22 cellular contexts compared by ENCODE assay signal in genomic region chr5:111743521-111743920, GRCh38. TPM values are rescaled to one million over a fixed set of nuclear protein-coding genes. Genes with fewer than 3 reads are reported as not detected.
DNase-seq lines count a peak whose midpoint lies in the region; FAIRE-seq and TF ChIP-seq lines count a peak whose summit lies in the region.
"Had no signal": no experiment of that assay in that cellular context is flagged by ENCODE, and none has a peak within 500 bp of the region (broad histone marks: within the 10 kb centered on the region; RNA-seq: fewer than 3 reads in every experiment).

No MANE protein-coding gene starts in this region.

- H3K27ac Mint-ChIP-seq in HFFc6 (peak overlapping the region; percentile 62), astrocyte (ENCODE audit: unreplicated experiment) (peak overlapping the region; percentile 67)
- H3K27ac Mint-ChIP-seq: activated naive CD4-positive, alpha-beta T cell treated with anti-CD3 and anti-CD28 coated beads, Interleukin-2, amount 50 U/mL, for 72 hours; CD4-positive, alpha-beta memory T cell; memory B cell; stimulated activated effector memory CD8-positive, alpha-beta T cell treated with anti-CD3 and anti-CD28 coated beads, Interleukin-12 subunit alpha, Interleukin-12 subunit beta, amount 100 ng/mL, for 72 hours; T-helper 17 cell had no signal

- H3K4me2 ChIP-seq in astrocyte (ENCODE audit: low read length): peak overlapping the region; percentile 58
- peak overlapping the region; percentile 61 for H3K4me2 ChIP-seq in hepatocyte
- peak overlapping the region; percentile 70 for H3K4me2 ChIP-seq in smooth muscle cell

- H3K27me3 ChIP-seq in astrocyte (ENCODE audit: insufficient read depth, low read length): no peaks in the 10 kb centered on the region
- H3K27me3 ChIP-seq in hepatocyte: no peaks in the 10 kb centered on the region
- H3K27me3 ChIP-seq in smooth muscle cell (ENCODE audit: low read depth): no peaks in the 10 kb centered on the region

- H3K36me3 ChIP-seq in astrocyte (ENCODE audit: insufficient read depth, low read length) (peaks cover 14% of the 10 kb centered on the region), hepatocyte (replicated peaks; ENCODE audit: insufficient read depth, low read depth) (no peaks in the 10 kb centered on the region), smooth muscle cell (ENCODE audit: low read depth) (no peaks in the 10 kb centered on the region)

- no peak for TF ChIP-seq CTCF in HFFc6 (IDR thresholded peaks at IDR 0.05)
- no peak for TF ChIP-seq CTCF in astrocyte (IDR thresholded peaks at IDR 0.05; ENCODE audit: insufficient read depth, low read depth, low read length)
- no peak for TF ChIP-seq CTCF in hepatocyte (IDR thresholded peaks at IDR 0.05; ENCODE audit: poor library complexity)
- TF ChIP-seq CTCF in smooth muscle cell (IDR thresholded peaks at IDR 0.05; ENCODE audit: borderline replicate concordance, insufficient read depth, poor library complexity, severe bottlenecking): no peak

- H3K4me1 ChIP-seq in astrocyte (ENCODE audit: insufficient read depth, low read length) (peaks cover 75% of the 10 kb centered on the region), hepatocyte (ENCODE audit: insufficient read depth) (peaks cover 40% of the 10 kb centered on the region), smooth muscle cell (ENCODE audit: low read depth) (peaks cover 39% of the 10 kb centered on the region)

- H3K36me3 Mint-ChIP-seq in HFFc6 (ENCODE audit: low read depth): peaks cover 4% of the 10 kb centered on the region; the same call in 1 of the 2 replicates
- H3K36me3 Mint-ChIP-seq in astrocyte (ENCODE audit: low read depth, unreplicated experiment): no peaks in the 10 kb centered on the region
- H3K36me3 Mint-ChIP-seq: CD4-positive, alpha-beta memory T cell; memory B cell; stimulated activated effector memory CD8-positive, alpha-beta T cell treated with anti-CD3 and anti-CD28 coated beads, Interleukin-12 subunit alpha, Interleukin-12 subunit beta, amount 100 ng/mL, for 72 hours had no signal

- no peaks in the 10 kb centered on the region for H3K9me3 ChIP-seq in astrocyte (ENCODE audit: insufficient read depth, low read depth, low read length)
- no peaks in the 10 kb centered on the region for H3K9me3 ChIP-seq in hepatocyte (ENCODE audit: low read depth)
- H3K9me3 ChIP-seq in smooth muscle cell (replicated peaks; ENCODE audit: low read depth): no peaks in the 10 kb centered on the region

- peak overlapping the region; percentile 66 for H3K9ac ChIP-seq in astrocyte (ENCODE audit: low read length)
- H3K9ac ChIP-seq in smooth muscle cell (ENCODE audit: low read depth): peak overlapping the region; percentile 17

- H3K79me2 ChIP-seq in astrocyte (ENCODE audit: insufficient read depth, low read length) (peaks cover 96% of the 10 kb centered on the region), hepatocyte (peaks cover 67% of the 10 kb centered on the region), smooth muscle cell (ENCODE audit: low read depth) (peaks cover 65% of the 10 kb centered on the region)

- H3F3A ChIP-seq in smooth muscle cell (ENCODE audit: low read depth): peaks cover 17% of the 10 kb centered on the region

- DNase-seq in HFFc6 (no peak), astrocyte (ENCODE audit: low read depth) (no peak), hepatocyte (ENCODE audit: low spot score) (no peak), smooth muscle cell (lab: John Stamatoyannopoulos, UW; ENCODE audit: unreplicated experiment) (no peak), OCI-M2 (lab: John Stamatoyannopoulos, UW; ENCODE audit: unreplicated experiment) (no peak), NCI-H146 (lab: John Stamatoyannopoulos, UW) (no peak), NCI-H774 (lab: John Stamatoyannopoulos, UW) (no peak)
- DNase-seq: activated CD4-positive, alpha-beta T cell treated with anti-CD3 and anti-CD28 coated beads for 4 hours; CD4-positive, alpha-beta memory T cell; effector CD4-positive, alpha-beta T cell; Kasumi-1; left cardiac atrium; NCI-H1048; NCI-H187 treated with DMSO at 0.1 percent for 48 hours; NCI-H748 treated with DMSO at 0.1 percent for 48 hours; SIG-M5; stimulated activated CD4-positive, alpha-beta T cell treated with anti-CD3 and anti-CD28 coated beads, Interleukin-2, amount 100 ng/mL, for 24 hours; T-helper 17 cell had no signal

- H3K4me3 Mint-ChIP-seq in HFFc6 (peak overlapping the region; percentile 60), astrocyte (ENCODE audit: unreplicated experiment) (no peak overlapping the region)
- H3K4me3 Mint-ChIP-seq: CD4-positive, alpha-beta memory T cell; memory B cell; stimulated activated effector memory CD8-positive, alpha-beta T cell treated with anti-CD3 and anti-CD28 coated beads, Interleukin-12 subunit alpha, Interleukin-12 subunit beta, amount 100 ng/mL, for 72 hours; T-helper 17 cell had no signal

- H2AFZ ChIP-seq in astrocyte (ENCODE audit: low read depth, low read length) (no peak overlapping the region), hepatocyte (no peak overlapping the region), smooth muscle cell (ENCODE audit: low read depth) (no peak overlapping the region)

- H4K20me1 ChIP-seq in astrocyte (ENCODE audit: insufficient read depth, low read length) (no peaks in the 10 kb centered on the region), hepatocyte (ENCODE audit: insufficient read depth, poor library complexity, severe bottlenecking) (no peaks in the 10 kb centered on the region), smooth muscle cell (ENCODE audit: low read depth) (no peaks in the 10 kb centered on the region)

- H3K9me3 Mint-ChIP-seq in HFFc6: no peaks in the 10 kb centered on the region
- H3K9me3 Mint-ChIP-seq in astrocyte (ENCODE audit: unreplicated experiment): no peaks in the 10 kb centered on the region
- H3K9me3 Mint-ChIP-seq: activated naive CD4-positive, alpha-beta T cell treated with anti-CD3 and anti-CD28 coated beads, Interleukin-2, amount 50 U/mL, for 72 hours; CD4-positive, alpha-beta memory T cell; memory B cell; stimulated activated effector memory CD8-positive, alpha-beta T cell treated with anti-CD3 and anti-CD28 coated beads, Interleukin-12 subunit alpha, Interleukin-12 subunit beta, amount 100 ng/mL, for 72 hours had no signal

- H3K27me3 Mint-ChIP-seq in HFFc6 (ENCODE audit: insufficient read depth) (no peaks in the 10 kb centered on the region; the same call in 1 of the 2 replicates), astrocyte (ENCODE audit: low read depth, unreplicated experiment) (no peaks in the 10 kb centered on the region)

- WGBS in hepatocyte (ENCODE audit: low lambda C conversion rate, missing lambda C conversion rate): 57% methylated on average over 2 of the region's 2 CpGs
- WGBS in smooth muscle cell (ENCODE audit: low lambda C conversion rate): 55% methylated on average over 2 of the region's 2 CpGs

- peaks cover 91% of the 10 kb centered on the region for H3K4me1 Mint-ChIP-seq in HFFc6 (ENCODE audit: low read depth)
- peaks cover 61% of the 10 kb centered on the region for H3K4me1 Mint-ChIP-seq in astrocyte (ENCODE audit: low read depth, unreplicated experiment)
- H3K4me1 Mint-ChIP-seq: CD4-positive, alpha-beta memory T cell; stimulated activated effector memory CD8-positive, alpha-beta T cell treated with anti-CD3 and anti-CD28 coated beads, Interleukin-12 subunit alpha, Interleukin-12 subunit beta, amount 100 ng/mL, for 72 hours had no signal

- H3K4me3 ChIP-seq in astrocyte (ENCODE audit: insufficient read depth, low read depth, low read length) (no peak overlapping the region), hepatocyte (no peak overlapping the region), smooth muscle cell (peak overlapping the region; percentile 5)

- no peaks in the 10 kb centered on the region for H3K9me2 ChIP-seq in hepatocyte (replicated peaks; ENCODE audit: insufficient read depth)

- H3K27ac ChIP-seq in astrocyte (ENCODE audit: low read depth, low read length) (peak overlapping the region; percentile 74), hepatocyte (peak overlapping the region; percentile 78), smooth muscle cell (ENCODE audit: low read depth) (peak overlapping the region; percentile 86)

- no peak for FAIRE-seq in astrocyte (lab: Jason Lieb, UNC)
- FAIRE-seq: urothelium cell line had no signal

RNA-seq across cellular contexts. Expression of gene NREP, which starts 13.5 kb away (rescaled TPM):
- total RNA-seq in HFFc6 (2021; fragmentation: NEBNext Ultra II Directional; extraction: Animal tissue kit (Norgen Biotek cat#: 25700)): 10 to 100 TPM; 32.0 to 89.1 (median 35.1) TPM
- total RNA-seq in astrocyte (185 and 188 TPM in 2 replicates), hepatocyte (263 and 294 TPM in 2 replicates), smooth muscle cell (270 and 306 TPM in 2 replicates)
- polyA plus RNA-seq in hepatocyte (148 and 177 TPM in 2 replicates), smooth muscle cell (166 and 191 TPM in 2 replicates)
